8 cellular contexts compared by ENCODE assay signal in the genomic region with DNA sequence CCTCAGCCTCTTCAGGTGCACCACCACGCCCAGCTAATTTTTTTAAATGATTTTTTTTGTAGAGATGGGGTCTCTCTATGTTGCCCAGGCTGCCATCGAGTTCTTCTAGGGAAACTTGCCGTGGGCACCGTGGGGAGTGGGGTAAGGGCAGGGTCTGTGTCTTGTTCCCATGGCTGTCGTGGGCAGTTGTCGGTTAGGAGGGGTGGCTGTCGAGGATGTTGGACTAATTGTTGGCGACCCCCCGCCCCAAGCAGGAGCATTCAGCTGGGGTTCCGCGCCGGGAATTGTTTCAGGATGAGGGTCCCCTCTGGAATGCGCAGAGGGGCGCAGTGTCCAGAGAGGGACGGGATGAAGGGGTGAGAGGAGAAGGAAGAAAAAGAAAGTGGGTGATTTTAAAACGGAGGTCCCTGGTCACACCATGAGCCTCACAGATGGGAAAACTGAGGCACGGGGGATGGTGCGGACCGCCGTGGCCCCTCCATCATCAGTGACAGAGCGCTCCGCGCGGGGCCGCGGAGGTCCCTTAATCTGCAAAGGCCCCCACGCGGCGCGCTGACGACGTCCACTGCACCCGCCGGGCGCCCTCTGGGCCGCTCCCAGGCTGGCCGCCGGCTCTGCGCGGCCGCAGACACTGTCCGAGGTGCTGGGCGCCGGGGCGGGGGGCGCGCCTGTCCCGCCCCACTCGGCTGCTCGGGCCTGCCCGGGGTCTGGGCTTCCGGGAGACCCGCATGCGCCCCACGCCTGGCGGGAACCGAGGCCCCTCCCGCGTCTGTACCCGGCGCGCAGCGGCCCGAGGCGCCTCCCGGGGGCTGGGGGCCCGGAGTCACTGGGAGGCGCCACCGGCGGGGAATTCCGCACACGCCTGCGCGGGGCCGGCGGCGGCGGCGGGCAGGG. TPM values are rescaled to one million over a fixed set of nuclear protein-coding genes. Genes with fewer than 3 reads are reported as not detected.
A peak's percentile ranks its signal among the peaks of the same experiment; 100 is the strongest.
DNase-seq lines count a peak whose midpoint lies in the region; ATAC-seq and TF ChIP-seq lines count a peak whose summit lies in the region.

No MANE protein-coding gene starts in this region.

- H3K9ac ChIP-seq in OCI-LY3 (ENCODE audit: low read length) (peak overlapping the region; percentile 85), fibroblast of lung (ENCODE audit: insufficient read depth, low read length) (peak overlapping the region; percentile 76), stomach smooth muscle (ENCODE audit: low read length in 2 of 2) (peak overlapping the region; percentile 67 to 72)

- DNase-seq in GM03348 (ENCODE audit: low spot score): peak; percentile 98
- peak; percentile 82 for DNase-seq in activated T-helper 1 cell treated with anti-CD3 and anti-CD28 coated beads, Interleukin-12 subunit alpha, Interleukin-12 subunit beta, Interleukin-2, Interleukin-4 antibody, amounts not matched to agents 30 ng/mL and 10 ng/mL and 1 ng/mL, durations not matched to agents 14 hours and 24 hours and 36 hours (ENCODE audit: low spot score)
- peak; percentile 59 to 68 for DNase-seq in fibroblast of lung (ENCODE audit: low read depth in 2 of 2)
- DNase-seq in naive thymus-derived CD8-positive, alpha-beta T cell: peak; percentile 66 to 87 (median 76)
- DNase-seq in superior temporal gyrus (ENCODE audit: extremely low spot score): no peak

- intact Hi-C loops in activated T-helper 1 cell treated with anti-CD3 and anti-CD28 coated beads, Interleukin-12 subunit alpha, Interleukin-12 subunit beta, Interleukin-2, Interleukin-4 antibody, amounts not matched to agents 30 ng/mL and 10 ng/mL and 1 ng/mL, durations not matched to agents 14 hours and 24 hours and 36 hours (cut with micrococcal nuclease): no loop called here

- ATAC-seq in HG02798 (IDR thresholded peaks at IDR 0.05; ENCODE audit: poor library complexity, unreplicated experiment): peak; percentile 58
- peak; percentile 55 to 69 for ATAC-seq in naive thymus-derived CD8-positive, alpha-beta T cell

- no peaks in the 10 kb centered on the region for H3K9me3 Mint-ChIP-seq in activated T-helper 1 cell treated with anti-CD3 and anti-CD28 coated beads, Interleukin-12 subunit alpha, Interleukin-12 subunit beta, Interleukin-2, Interleukin-4 antibody, amounts not matched to agents 30 ng/mL and 10 ng/mL and 1 ng/mL, durations not matched to agents 14 hours and 24 hours and 36 hours
- H3K9me3 Mint-ChIP-seq in naive thymus-derived CD8-positive, alpha-beta T cell: no peaks in the 10 kb centered on the region

- H3K4me1 Mint-ChIP-seq in activated T-helper 1 cell treated with anti-CD3 and anti-CD28 coated beads, Interleukin-12 subunit alpha, Interleukin-12 subunit beta, Interleukin-2, Interleukin-4 antibody, amounts not matched to agents 30 ng/mL and 10 ng/mL and 1 ng/mL, durations not matched to agents 14 hours and 24 hours and 36 hours (ENCODE audit: low read depth): peaks cover 62% of the 10 kb centered on the region
- peaks cover 10 to 47% (median 35%) of the 10 kb centered on the region in 4 donors for H3K4me1 Mint-ChIP-seq in naive thymus-derived CD8-positive, alpha-beta T cell

- H3K4me2 ChIP-seq in OCI-LY3 (ENCODE audit: low read length): peak overlapping the region; percentile 86
- peak overlapping the region; percentile 75 for H3K4me2 ChIP-seq in fibroblast of lung (ENCODE audit: extremely low read depth, insufficient read depth, low read length)

- H4K20me1 ChIP-seq in OCI-LY3 (ENCODE audit: insufficient read depth, low read length) (peaks cover 9% of the 10 kb centered on the region), fibroblast of lung (ENCODE audit: control insufficient read depth, extremely low read depth, insufficient read depth, low read length) (no peaks in the 10 kb centered on the region)

- peak overlapping the region; percentile 73 for H3K4me3 ChIP-seq in OCI-LY3 (ENCODE audit: low read length)
- H3K4me3 ChIP-seq in fibroblast of lung (replicated peaks in 1 of 4; ENCODE audit: control extremely low read depth in 1 of 4, insufficient read depth in 1 of 4, low read depth in 3 of 4, low read length in 4 of 4): peak overlapping the region; percentile 41 to 62 (median 44)
- peak overlapping the region; percentile 58 to 75 for H3K4me3 ChIP-seq in stomach smooth muscle (ENCODE audit: low read length in 2 of 2)

- peaks cover 41% of the 10 kb centered on the region for H3K79me2 ChIP-seq in OCI-LY3 (ENCODE audit: low read length)
- H3K79me2 ChIP-seq in fibroblast of lung (ENCODE audit: control insufficient read depth, insufficient read depth, low read length): peaks cover 33% of the 10 kb centered on the region

- H3K27me3 Mint-ChIP-seq in activated T-helper 1 cell treated with anti-CD3 and anti-CD28 coated beads, Interleukin-12 subunit alpha, Interleukin-12 subunit beta, Interleukin-2, Interleukin-4 antibody, amounts not matched to agents 30 ng/mL and 10 ng/mL and 1 ng/mL, durations not matched to agents 14 hours and 24 hours and 36 hours (ENCODE audit: insufficient read depth): no peaks in the 10 kb centered on the region
- H3K27me3 Mint-ChIP-seq in naive thymus-derived CD8-positive, alpha-beta T cell: peaks cover 0 to 2% (median 0%) of the 10 kb centered on the region in 5 donors

- TF ChIP-seq CTCF in OCI-LY3 (IDR thresholded peaks at IDR 0.05; ENCODE audit: low read depth, low read length): no peak
- TF ChIP-seq CTCF in fibroblast of lung (conservative IDR thresholded peaks at IDR 0.05 in 1 of 2, IDR thresholded peaks at IDR 0.05 in 1 of 2; ENCODE audit: low read depth in 1 of 2, low read length in 2 of 2): no peak

- peak overlapping the region; percentile 93 for H3K4me3 Mint-ChIP-seq in activated T-helper 1 cell treated with anti-CD3 and anti-CD28 coated beads, Interleukin-12 subunit alpha, Interleukin-12 subunit beta, Interleukin-2, Interleukin-4 antibody, amounts not matched to agents 30 ng/mL and 10 ng/mL and 1 ng/mL, durations not matched to agents 14 hours and 24 hours and 36 hours
- peak overlapping the region; percentile 83 to 98 (median 90) for H3K4me3 Mint-ChIP-seq in naive thymus-derived CD8-positive, alpha-beta T cell

- H3K27ac ChIP-seq in OCI-LY3 (ENCODE audit: low read length) (peak overlapping the region; percentile 100), fibroblast of lung (ENCODE audit: insufficient read depth, low read length) (peak overlapping the region; percentile 74), stomach smooth muscle (ENCODE audit: low read length) (peak overlapping the region; percentile 58)

- H3K9me3 ChIP-seq in OCI-LY3 (ENCODE audit: insufficient read depth, low read length) (no peaks in the 10 kb centered on the region), fibroblast of lung (ENCODE audit: control insufficient read depth, insufficient read depth, low read depth, low read length) (no peaks in the 10 kb centered on the region), stomach smooth muscle (ENCODE audit: control insufficient read depth in 2 of 2, low read length in 2 of 2) (no peaks in the 10 kb centered on the region)

- H3K36me3 ChIP-seq in OCI-LY3 (replicated peaks; ENCODE audit: low read depth, low read length) (peaks cover 14% of the 10 kb centered on the region), fibroblast of lung (ENCODE audit: control insufficient read depth, insufficient read depth, low read length) (peaks cover 2% of the 10 kb centered on the region), stomach smooth muscle (ENCODE audit: control insufficient read depth in 2 of 2, insufficient read depth in 2 of 2, low read length in 2 of 2) (no peaks in the 10 kb centered on the region)

- H3K4me1 ChIP-seq in OCI-LY3 (ENCODE audit: low read length) (peaks cover 71% of the 10 kb centered on the region), fibroblast of lung (ENCODE audit: control insufficient read depth, extremely low read depth, insufficient read depth, low read length) (peaks cover 21% of the 10 kb centered on the region), stomach smooth muscle (ENCODE audit: control insufficient read depth, insufficient read depth, low read length) (peaks cover 37% of the 10 kb centered on the region)

- POLR2A ChIA-PET in naive thymus-derived CD8-positive, alpha-beta T cell (lab: Charles Lee): interaction anchor here (0.6 to 5.2 kb wide), 6 partner anchors 12 to 159 kb away, joined by 3 to 50 read pairs (median 4); partner anchors contain the start of gene GAA

- H2AFZ ChIP-seq in OCI-LY3 (ENCODE audit: low read depth, low read length) (no peak overlapping the region), fibroblast of lung (ENCODE audit: low read length) (peak overlapping the region; percentile 23)

- peaks cover 13% of the 10 kb centered on the region for H3K36me3 Mint-ChIP-seq in activated T-helper 1 cell treated with anti-CD3 and anti-CD28 coated beads, Interleukin-12 subunit alpha, Interleukin-12 subunit beta, Interleukin-2, Interleukin-4 antibody, amounts not matched to agents 30 ng/mL and 10 ng/mL and 1 ng/mL, durations not matched to agents 14 hours and 24 hours and 36 hours (ENCODE audit: low read depth)
- peaks cover 0 to 2% (median 0%) of the 10 kb centered on the region in 3 donors for H3K36me3 Mint-ChIP-seq in naive thymus-derived CD8-positive, alpha-beta T cell

- H3K27ac Mint-ChIP-seq in activated T-helper 1 cell treated with anti-CD3 and anti-CD28 coated beads, Interleukin-12 subunit alpha, Interleukin-12 subunit beta, Interleukin-2, Interleukin-4 antibody, amounts not matched to agents 30 ng/mL and 10 ng/mL and 1 ng/mL, durations not matched to agents 14 hours and 24 hours and 36 hours: peak overlapping the region; percentile 99
- H3K27ac Mint-ChIP-seq in naive thymus-derived CD8-positive, alpha-beta T cell: peak overlapping the region; percentile 91 to 97 (median 96)

- H3K27me3 ChIP-seq in OCI-LY3 (ENCODE audit: low read depth, low read length) (no peaks in the 10 kb centered on the region), fibroblast of lung (ENCODE audit: control insufficient read depth, insufficient read depth, low read length) (no peaks in the 10 kb centered on the region), stomach smooth muscle (ENCODE audit: control insufficient read depth in 1 of 2, insufficient read depth in 2 of 2, low read length in 2 of 2) (no peaks in the 10 kb centered on the region)

RNA-seq across cellular contexts. Expression of gene RNF213, which starts 0.8 kb away (rescaled TPM):
- 282 and 290 TPM in 2 replicates for total RNA-seq in activated T-helper 1 cell treated with anti-CD3 and anti-CD28 coated beads, Interleukin-12 subunit alpha, Interleukin-12 subunit beta, Interleukin-2, Interleukin-4 antibody, amounts not matched to agents 30 ng/mL and 10 ng/mL and 1 ng/mL, durations not matched to agents 14 hours and 24 hours and 36 hours
- 130 and 245 TPM in 2 replicates for total RNA-seq in fibroblast of lung
- 36.8 and 56.2 TPM in 2 replicates for polyA plus RNA-seq in fibroblast of lung
- 40.9 and 54.7 TPM in 2 replicates for polyA plus RNA-seq in fibroblast of lung (2012)
- 609 and 665 TPM in 2 replicates for polyA minus RNA-seq in fibroblast of lung (ENCODE audit: low replicate concordance)
- total RNA-seq in naive thymus-derived CD8-positive, alpha-beta T cell: 100 to 1,000 TPM; 323 to 328 TPM
- 10 to 100 TPM; 27.1 to 52.2 (median 39.1) TPM for polyA plus RNA-seq in naive thymus-derived CD8-positive, alpha-beta T cell

RNA-seq across cellular contexts. Expression of gene SLC26A11, which starts 39.7 kb away (rescaled TPM):
- 5.5 and 5.9 TPM in 2 replicates for total RNA-seq in activated T-helper 1 cell treated with anti-CD3 and anti-CD28 coated beads, Interleukin-12 subunit alpha, Interleukin-12 subunit beta, Interleukin-2, Interleukin-4 antibody, amounts not matched to agents 30 ng/mL and 10 ng/mL and 1 ng/mL, durations not matched to agents 14 hours and 24 hours and 36 hours
- total RNA-seq in fibroblast of lung: 8.2 and 19.3 TPM in 2 replicates
- polyA plus RNA-seq in fibroblast of lung: 5.8 and 6.5 TPM in 2 replicates
- polyA plus RNA-seq in fibroblast of lung (2012): 6.7 and 10.5 TPM in 2 replicates
- polyA minus RNA-seq in fibroblast of lung (ENCODE audit: low replicate concordance): 11.0 and 11.6 TPM in 2 replicates
- total RNA-seq in naive thymus-derived CD8-positive, alpha-beta T cell: 10 to 100 TPM; 93.1 to 96.2 TPM
- polyA plus RNA-seq in naive thymus-derived CD8-positive, alpha-beta T cell: 1 to 10 TPM; 4.8 to 8.4 (median 5.7) TPM

RNA-seq across cellular contexts. Expression of gene SGSH, which starts 39.8 kb away (rescaled TPM):
- 20.1 and 22.2 TPM in 2 replicates for total RNA-seq in activated T-helper 1 cell treated with anti-CD3 and anti-CD28 coated beads, Interleukin-12 subunit alpha, Interleukin-12 subunit beta, Interleukin-2, Interleukin-4 antibody, amounts not matched to agents 30 ng/mL and 10 ng/mL and 1 ng/mL, durations not matched to agents 14 hours and 24 hours and 36 hours
- 12.1 and 26.9 TPM in 2 replicates for total RNA-seq in fibroblast of lung
- 57.2 and 70.7 TPM in 2 replicates for polyA plus RNA-seq in fibroblast of lung
- polyA plus RNA-seq in fibroblast of lung (2012): 40.5 and 55.2 TPM in 2 replicates
- 114 and 187 TPM in 2 replicates for polyA minus RNA-seq in fibroblast of lung (ENCODE audit: low replicate concordance)
- total RNA-seq in naive thymus-derived CD8-positive, alpha-beta T cell: 100 to 1,000 TPM; 138 to 143 TPM
- polyA plus RNA-seq in naive thymus-derived CD8-positive, alpha-beta T cell: 10 to 100 TPM; 20.1 to 36.5 (median 25.6) TPM
